In the genomic region with DNA sequence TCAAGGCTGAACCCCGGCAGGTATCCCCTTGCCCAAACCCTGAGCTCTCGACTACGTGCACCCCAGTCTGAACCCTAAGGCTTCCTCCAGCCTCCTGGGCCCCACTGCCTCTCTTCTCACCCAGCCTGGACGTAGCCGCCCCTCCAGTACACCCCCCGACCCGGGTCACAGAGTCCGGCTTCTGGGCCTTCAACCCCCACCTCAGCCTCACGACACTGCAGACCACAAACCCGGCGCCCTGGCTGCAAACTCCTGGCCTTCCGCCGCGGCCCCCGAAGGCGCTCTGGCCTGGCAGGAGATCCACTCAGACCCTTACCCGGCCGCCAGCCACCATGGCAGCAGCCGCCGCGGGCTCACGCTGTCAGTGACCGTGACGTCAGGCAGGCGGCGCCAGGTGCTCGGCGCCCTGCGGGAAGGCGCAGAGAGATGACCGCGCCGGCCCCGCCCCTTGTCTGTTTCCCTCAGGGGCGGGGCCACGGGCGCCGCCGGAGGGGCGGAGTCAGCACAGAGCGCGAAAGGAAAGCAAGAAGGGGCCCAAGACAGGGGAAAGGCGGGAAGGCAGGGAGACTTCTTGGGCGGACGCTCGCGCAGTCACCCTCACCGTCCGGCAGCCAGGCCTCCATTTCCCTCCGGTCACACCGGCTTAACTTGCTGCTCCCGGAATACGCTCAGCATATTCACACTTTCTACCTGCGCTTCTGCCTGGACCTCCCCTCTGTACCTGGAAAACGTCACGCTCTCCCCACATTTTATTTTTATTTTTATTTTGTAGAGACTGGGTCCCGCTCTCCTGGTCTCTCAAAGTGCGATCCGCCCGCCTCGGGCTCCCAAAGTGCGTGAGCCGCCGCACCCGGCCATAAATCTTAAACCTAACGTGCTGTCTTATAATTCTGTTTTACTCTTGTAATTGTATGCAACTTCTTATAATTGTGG, we compare ENCODE assay signal across 1 cellular context.
TF ChIP-seq lines count a peak whose summit lies in the region.

A gene with protein sequence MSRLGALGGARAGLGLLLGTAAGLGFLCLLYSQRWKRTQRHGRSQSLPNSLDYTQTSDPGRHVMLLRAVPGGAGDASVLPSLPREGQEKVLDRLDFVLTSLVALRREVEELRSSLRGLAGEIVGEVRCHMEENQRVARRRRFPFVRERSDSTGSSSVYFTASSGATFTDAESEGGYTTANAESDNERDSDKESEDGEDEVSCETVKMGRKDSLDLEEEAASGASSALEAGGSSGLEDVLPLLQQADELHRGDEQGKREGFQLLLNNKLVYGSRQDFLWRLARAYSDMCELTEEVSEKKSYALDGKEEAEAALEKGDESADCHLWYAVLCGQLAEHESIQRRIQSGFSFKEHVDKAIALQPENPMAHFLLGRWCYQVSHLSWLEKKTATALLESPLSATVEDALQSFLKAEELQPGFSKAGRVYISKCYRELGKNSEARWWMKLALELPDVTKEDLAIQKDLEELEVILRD (minus strand): TSS at position 372 of the 933 bp plus-strand sequence. CDS start 471 bp downstream, outside the sequence.

TF ChIP-seq in HepG2, 621 proteins besides CTCF, POLR2A, EP300 and RAD21 (continued from another document):
- TF ChIP-seq ZNF430 (CRISPR knock-in tag; IDR thresholded peaks at IDR 0.05) (no peak), SCMH1 (CRISPR knock-in tag; IDR thresholded peaks at IDR 0.05; ENCODE audit: borderline replicate concordance) (no peak), DPF2 (CRISPR knock-in tag; IDR thresholded peaks at IDR 0.05; ENCODE audit: borderline replicate concordance, low read depth) (no peak; the same call in 1 of the 2 replicates), AKAP8 (CRISPR knock-in tag; IDR thresholded peaks at IDR 0.05) (no peak), ZNF616 (CRISPR knock-in tag; IDR thresholded peaks at IDR 0.05; ENCODE audit: low read depth) (no peak), STAT5B (CRISPR knock-in tag; IDR thresholded peaks at IDR 0.05) (no peak), HIVEP1 (CRISPR knock-in tag; IDR thresholded peaks at IDR 0.05) (no peak), HNRNPL (IDR thresholded peaks at IDR 0.05; ENCODE audit: low read depth, low read length) (no peak), MXD4 (CRISPR knock-in tag; IDR thresholded peaks at IDR 0.05) (peak; percentile 84), CBFB (CRISPR knock-in tag; IDR thresholded peaks at IDR 0.05) (peak; percentile 84), ZNF577 (CRISPR knock-in tag; IDR thresholded peaks at IDR 0.05; ENCODE audit: borderline replicate concordance, low read depth) (no peak), DMAP1 (CRISPR knock-in tag; IDR thresholded peaks at IDR 0.05) (peak; percentile 58), CBX1 (IDR thresholded peaks at IDR 0.05; ENCODE audit: low read depth) (no peak), TMF1 (CRISPR knock-in tag; IDR thresholded peaks at IDR 0.05; ENCODE audit: low read depth) (no peak), ZNF772 (CRISPR knock-in tag; IDR thresholded peaks at IDR 0.05) (no peak), MLLT10 (CRISPR knock-in tag; IDR thresholded peaks at IDR 0.05) (no peak)
- TF ChIP-seq, protein P1, sequence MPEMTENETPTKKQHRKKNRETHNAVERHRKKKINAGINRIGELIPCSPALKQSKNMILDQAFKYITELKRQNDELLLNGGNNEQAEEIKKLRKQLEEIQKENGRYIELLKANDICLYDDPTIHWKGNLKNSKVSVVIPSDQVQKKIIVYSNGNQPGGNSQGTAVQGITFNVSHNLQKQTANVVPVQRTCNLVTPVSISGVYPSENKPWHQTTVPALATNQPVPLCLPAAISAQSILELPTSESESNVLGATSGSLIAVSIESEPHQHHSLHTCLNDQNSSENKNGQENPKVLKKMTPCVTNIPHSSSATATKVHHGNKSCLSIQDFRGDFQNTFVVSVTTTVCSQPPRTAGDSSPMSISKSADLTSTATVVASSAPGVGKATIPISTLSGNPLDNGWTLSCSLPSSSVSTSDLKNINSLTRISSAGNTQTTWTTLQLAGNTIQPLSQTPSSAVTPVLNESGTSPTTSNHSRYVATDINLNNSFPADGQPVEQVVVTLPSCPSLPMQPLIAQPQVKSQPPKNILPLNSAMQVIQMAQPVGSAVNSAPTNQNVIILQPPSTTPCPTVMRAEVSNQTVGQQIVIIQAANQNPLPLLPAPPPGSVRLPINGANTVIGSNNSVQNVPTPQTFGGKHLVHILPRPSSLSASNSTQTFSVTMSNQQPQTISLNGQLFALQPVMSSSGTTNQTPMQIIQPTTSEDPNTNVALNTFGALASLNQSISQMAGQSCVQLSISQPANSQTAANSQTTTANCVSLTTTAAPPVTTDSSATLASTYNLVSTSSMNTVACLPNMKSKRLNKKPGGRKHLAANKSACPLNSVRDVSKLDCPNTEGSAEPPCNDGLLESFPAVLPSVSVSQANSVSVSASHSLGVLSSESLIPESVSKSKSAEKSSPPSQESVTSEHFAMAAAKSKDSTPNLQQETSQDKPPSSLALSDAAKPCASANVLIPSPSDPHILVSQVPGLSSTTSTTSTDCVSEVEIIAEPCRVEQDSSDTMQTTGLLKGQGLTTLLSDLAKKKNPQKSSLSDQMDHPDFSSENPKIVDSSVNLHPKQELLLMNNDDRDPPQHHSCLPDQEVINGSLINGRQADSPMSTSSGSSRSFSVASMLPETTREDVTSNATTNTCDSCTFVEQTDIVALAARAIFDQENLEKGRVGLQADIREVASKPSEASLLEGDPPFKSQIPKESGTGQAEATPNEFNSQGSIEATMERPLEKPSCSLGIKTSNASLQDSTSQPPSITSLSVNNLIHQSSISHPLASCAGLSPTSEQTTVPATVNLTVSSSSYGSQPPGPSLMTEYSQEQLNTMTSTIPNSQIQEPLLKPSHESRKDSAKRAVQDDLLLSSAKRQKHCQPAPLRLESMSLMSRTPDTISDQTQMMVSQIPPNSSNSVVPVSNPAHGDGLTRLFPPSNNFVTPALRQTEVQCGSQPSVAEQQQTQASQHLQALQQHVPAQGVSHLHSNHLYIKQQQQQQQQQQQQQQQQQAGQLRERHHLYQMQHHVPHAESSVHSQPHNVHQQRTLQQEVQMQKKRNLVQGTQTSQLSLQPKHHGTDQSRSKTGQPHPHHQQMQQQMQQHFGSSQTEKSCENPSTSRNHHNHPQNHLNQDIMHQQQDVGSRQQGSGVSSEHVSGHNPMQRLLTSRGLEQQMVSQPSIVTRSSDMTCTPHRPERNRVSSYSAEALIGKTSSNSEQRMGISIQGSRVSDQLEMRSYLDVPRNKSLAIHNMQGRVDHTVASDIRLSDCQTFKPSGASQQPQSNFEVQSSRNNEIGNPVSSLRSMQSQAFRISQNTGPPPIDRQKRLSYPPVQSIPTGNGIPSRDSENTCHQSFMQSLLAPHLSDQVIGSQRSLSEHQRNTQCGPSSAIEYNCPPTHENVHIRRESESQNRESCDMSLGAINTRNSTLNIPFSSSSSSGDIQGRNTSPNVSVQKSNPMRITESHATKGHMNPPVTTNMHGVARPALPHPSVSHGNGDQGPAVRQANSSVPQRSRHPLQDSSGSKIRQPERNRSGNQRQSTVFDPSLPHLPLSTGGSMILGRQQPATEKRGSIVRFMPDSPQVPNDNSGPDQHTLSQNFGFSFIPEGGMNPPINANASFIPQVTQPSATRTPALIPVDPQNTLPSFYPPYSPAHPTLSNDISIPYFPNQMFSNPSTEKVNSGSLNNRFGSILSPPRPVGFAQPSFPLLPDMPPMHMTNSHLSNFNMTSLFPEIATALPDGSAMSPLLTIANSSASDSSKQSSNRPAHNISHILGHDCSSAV (CRISPR knock-in tag; IDR thresholded peaks at IDR 0.05; ENCODE audit: borderline replicate concordance) = no peak
- TF ChIP-seq, protein P2, sequence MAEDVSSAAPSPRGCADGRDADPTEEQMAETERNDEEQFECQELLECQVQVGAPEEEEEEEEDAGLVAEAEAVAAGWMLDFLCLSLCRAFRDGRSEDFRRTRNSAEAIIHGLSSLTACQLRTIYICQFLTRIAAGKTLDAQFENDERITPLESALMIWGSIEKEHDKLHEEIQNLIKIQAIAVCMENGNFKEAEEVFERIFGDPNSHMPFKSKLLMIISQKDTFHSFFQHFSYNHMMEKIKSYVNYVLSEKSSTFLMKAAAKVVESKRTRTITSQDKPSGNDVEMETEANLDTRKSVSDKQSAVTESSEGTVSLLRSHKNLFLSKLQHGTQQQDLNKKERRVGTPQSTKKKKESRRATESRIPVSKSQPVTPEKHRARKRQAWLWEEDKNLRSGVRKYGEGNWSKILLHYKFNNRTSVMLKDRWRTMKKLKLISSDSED (CRISPR knock-in tag; IDR thresholded peaks at IDR 0.05) = no peak
- TF ChIP-seq, protein P3, sequence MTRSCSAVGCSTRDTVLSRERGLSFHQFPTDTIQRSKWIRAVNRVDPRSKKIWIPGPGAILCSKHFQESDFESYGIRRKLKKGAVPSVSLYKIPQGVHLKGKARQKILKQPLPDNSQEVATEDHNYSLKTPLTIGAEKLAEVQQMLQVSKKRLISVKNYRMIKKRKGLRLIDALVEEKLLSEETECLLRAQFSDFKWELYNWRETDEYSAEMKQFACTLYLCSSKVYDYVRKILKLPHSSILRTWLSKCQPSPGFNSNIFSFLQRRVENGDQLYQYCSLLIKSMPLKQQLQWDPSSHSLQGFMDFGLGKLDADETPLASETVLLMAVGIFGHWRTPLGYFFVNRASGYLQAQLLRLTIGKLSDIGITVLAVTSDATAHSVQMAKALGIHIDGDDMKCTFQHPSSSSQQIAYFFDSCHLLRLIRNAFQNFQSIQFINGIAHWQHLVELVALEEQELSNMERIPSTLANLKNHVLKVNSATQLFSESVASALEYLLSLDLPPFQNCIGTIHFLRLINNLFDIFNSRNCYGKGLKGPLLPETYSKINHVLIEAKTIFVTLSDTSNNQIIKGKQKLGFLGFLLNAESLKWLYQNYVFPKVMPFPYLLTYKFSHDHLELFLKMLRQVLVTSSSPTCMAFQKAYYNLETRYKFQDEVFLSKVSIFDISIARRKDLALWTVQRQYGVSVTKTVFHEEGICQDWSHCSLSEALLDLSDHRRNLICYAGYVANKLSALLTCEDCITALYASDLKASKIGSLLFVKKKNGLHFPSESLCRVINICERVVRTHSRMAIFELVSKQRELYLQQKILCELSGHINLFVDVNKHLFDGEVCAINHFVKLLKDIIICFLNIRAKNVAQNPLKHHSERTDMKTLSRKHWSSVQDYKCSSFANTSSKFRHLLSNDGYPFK (CRISPR knock-in tag; IDR thresholded peaks at IDR 0.05; ENCODE audit: borderline replicate concordance) = peak; percentile 46; the same call in 1 of the 2 replicates
- TF ChIP-seq, protein P4, sequence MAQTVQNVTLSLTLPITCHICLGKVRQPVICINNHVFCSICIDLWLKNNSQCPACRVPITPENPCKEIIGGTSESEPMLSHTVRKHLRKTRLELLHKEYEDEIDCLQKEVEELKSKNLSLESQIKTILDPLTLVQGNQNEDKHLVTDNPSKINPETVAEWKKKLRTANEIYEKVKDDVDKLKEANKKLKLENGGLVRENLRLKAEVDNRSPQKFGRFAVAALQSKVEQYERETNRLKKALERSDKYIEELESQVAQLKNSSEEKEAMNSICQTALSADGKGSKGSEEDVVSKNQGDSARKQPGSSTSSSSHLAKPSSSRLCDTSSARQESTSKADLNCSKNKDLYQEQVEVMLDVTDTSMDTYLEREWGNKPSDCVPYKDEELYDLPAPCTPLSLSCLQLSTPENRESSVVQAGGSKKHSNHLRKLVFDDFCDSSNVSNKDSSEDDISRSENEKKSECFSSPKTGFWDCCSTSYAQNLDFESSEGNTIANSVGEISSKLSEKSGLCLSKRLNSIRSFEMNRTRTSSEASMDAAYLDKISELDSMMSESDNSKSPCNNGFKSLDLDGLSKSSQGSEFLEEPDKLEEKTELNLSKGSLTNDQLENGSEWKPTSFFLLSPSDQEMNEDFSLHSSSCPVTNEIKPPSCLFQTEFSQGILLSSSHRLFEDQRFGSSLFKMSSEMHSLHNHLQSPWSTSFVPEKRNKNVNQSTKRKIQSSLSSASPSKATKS (CRISPR knock-in tag; IDR thresholded peaks at IDR 0.05) = no peak
